10 cellular contexts compared by ENCODE assay signal in the genomic region with DNA sequence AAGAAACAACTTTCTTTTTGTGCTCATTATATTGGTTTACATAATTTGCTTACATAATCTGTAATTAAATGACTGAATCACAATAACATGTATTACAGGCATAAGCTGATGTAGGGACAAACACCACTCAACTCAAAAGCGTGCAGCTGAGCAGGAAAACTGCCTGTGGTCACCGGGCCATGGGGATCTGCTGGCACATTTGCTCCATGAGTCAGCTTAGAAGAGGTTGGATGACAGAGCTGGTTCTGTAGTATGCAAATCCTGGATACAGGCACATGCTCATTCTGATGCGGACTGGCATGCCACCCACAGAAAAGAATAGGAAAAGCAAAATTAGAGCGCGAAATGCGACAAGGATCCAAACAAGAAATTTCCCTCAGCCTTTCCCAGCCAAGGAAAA.
DNase-seq lines count a peak whose midpoint lies in the region; ATAC-seq, FAIRE-seq and TF ChIP-seq lines count a peak whose summit lies in the region.
"Had no signal": no experiment of that assay in that cellular context is flagged by ENCODE, and none has a peak within 500 bp of the region (broad histone marks: within the 10 kb centered on the region; RNA-seq: fewer than 3 reads in every experiment).

No MANE protein-coding gene starts in this region.

- POLR2A ChIA-PET in K562 (lab: Yijun Ruan, JAX) = no interaction called here
- POLR2A ChIA-PET in CD8-positive, alpha-beta memory T cell (lab: Charles Lee) = no interaction called here

- H3K79me2 ChIP-seq in K562 (ENCODE audit: control insufficient read depth, insufficient read depth, low read length) = no peaks in the 10 kb centered on the region

- TF ChIP-seq POLR2A in K562 (conservative IDR thresholded peaks at IDR 0.05) = no peak

- H3K9ac ChIP-seq in K562 (ENCODE audit: insufficient read depth in 1 of 2, low read depth in 2 of 2, low read length in 2 of 2) = no peak overlapping the region

- no peaks in the 10 kb centered on the region for H3K9me3 Mint-ChIP-seq in Calu3 (ENCODE audit: low read depth, unreplicated experiment)
- H3K9me3 Mint-ChIP-seq in CD8-positive, alpha-beta memory T cell = no peaks in the 10 kb centered on the region

- H3K9me1 ChIP-seq in K562 (ENCODE audit: control insufficient read depth, insufficient read depth, low read length) = no peaks in the 10 kb centered on the region

- H3K27me3 ChIP-seq in K562 (ENCODE audit: control insufficient read depth in 2 of 2, insufficient read depth in 2 of 2, low read length in 2 of 2) (no peaks in the 10 kb centered on the region), left lung (no peaks in the 10 kb centered on the region)
- H3K27me3 ChIP-seq in CD8-positive, alpha-beta memory T cell (ENCODE audit: insufficient read depth, low read length, poor library complexity, severe bottlenecking) = no peaks in the 10 kb centered on the region
- H3K27me3 ChIP-seq: heart right ventricle, uterus had no signal

- H3K27ac Mint-ChIP-seq in Calu3 (ENCODE audit: unreplicated experiment) = peak overlapping the region; percentile 52
- peak overlapping the region in 1 of 8 donors; percentile 63 for H3K27ac Mint-ChIP-seq in CD8-positive, alpha-beta memory T cell

- ATAC-seq in K562 (0 out of 3 replicates have a peak, but pooled peaks have one; percentile 23), left lung (peak; percentile 87), HG03521 (IDR thresholded peaks at IDR 0.05; ENCODE audit: unreplicated experiment) (no peak), GM18861 (IDR thresholded peaks at IDR 0.05; ENCODE audit: unreplicated experiment) (no peak)

- no peak overlapping the region for H3K4me2 ChIP-seq in K562 (ENCODE audit: insufficient read depth, low read length)

- in situ Hi-C loops in K562 (cut with MboI) = no loop called here

- H3K27me3 Mint-ChIP-seq in Calu3 (ENCODE audit: unreplicated experiment) = no peaks in the 10 kb centered on the region
- peaks cover 0 to 5% of the 10 kb centered on the region in 2 donors for H3K27me3 Mint-ChIP-seq in CD8-positive, alpha-beta memory T cell

- peaks cover 21% of the 10 kb centered on the region for H3K4me1 Mint-ChIP-seq in Calu3 (ENCODE audit: low read depth, unreplicated experiment)
- H3K4me1 Mint-ChIP-seq in CD8-positive, alpha-beta memory T cell = peaks cover 14 to 36% (median 22%) of the 10 kb centered on the region in 3 donors

- H3K27ac ChIP-seq in K562 (ENCODE audit: extremely low read depth, low read depth, low read length) (no peak overlapping the region), left lung (peak overlapping the region in 1 of 2 donors; percentile 37)
- no peak overlapping the region for H3K27ac ChIP-seq in CD8-positive, alpha-beta memory T cell (ENCODE audit: low read depth, low read length)
- H3K27ac ChIP-seq: heart right ventricle, uterus had no signal

- H4K20me1 ChIP-seq in K562 (replicated peaks; ENCODE audit: control insufficient read depth, insufficient read depth, low read length) = no peaks in the 10 kb centered on the region

- no peak for TF ChIP-seq RAD21 in K562 (CRISPR knock-in tag; conservative IDR thresholded peaks at IDR 0.05 in 1 of 2, IDR thresholded peaks at IDR 0.05 in 1 of 2)

- peak; percentile 64 for DNase-seq in Calu3
- peak; percentile 45 for DNase-seq in LoVo (ENCODE audit: low spot score)
- DNase-seq in K562 (ENCODE audit: extremely low read depth in 1 of 4, low spot score in 3 of 4) = no peak
- peak in 1 of 2 donors; percentile 65 for DNase-seq in left lung
- DNase-seq in activated CD4-positive, alpha-beta T cell treated with anti-CD3 and anti-CD28 coated beads, Interleukin-2, amount 50 U/mL, for 4 hours = no peak
- DNase-seq in CD8-positive, alpha-beta memory T cell = no peak

- peak overlapping the region; percentile 38; the same call in 1 of the 2 replicates for H2AFZ ChIP-seq in K562 (ENCODE audit: low read depth, low read length)

- 32% methylated on average over 3 of the region's 6 CpGs for WGBS in K562 (ENCODE audit: insufficient coverage, low coverage, missing lambda C conversion rate)

- H3K36me3 ChIP-seq in K562 (ENCODE audit: control insufficient read depth, insufficient read depth, low read length) (no peaks in the 10 kb centered on the region), left lung (no peaks in the 10 kb centered on the region)
- no peaks in the 10 kb centered on the region for H3K36me3 ChIP-seq in CD8-positive, alpha-beta memory T cell (ENCODE audit: insufficient read depth, low read length)
- H3K36me3 ChIP-seq: heart right ventricle, uterus had no signal

- TF ChIP-seq CTCF in Calu3 (IDR thresholded peaks at IDR 0.05; ENCODE audit: unreplicated experiment) (no peak), K562 (IDR thresholded peaks at IDR 0.05 in 2 of 3, conservative IDR thresholded peaks at IDR 0.05 in 1 of 3; ENCODE audit: insufficient read depth in 2 of 3, low read depth in 1 of 3, low read length in 3 of 3) (no peak), left lung (IDR thresholded peaks at IDR 0.05) (no peak)

- peak; percentile 74 for FAIRE-seq in K562 (lab: Jason Lieb, UNC)

- CTCF ChIA-PET in Calu3 (lab: Charles Lee) (interaction anchor here (1.3 to 1.4 kb wide), 2 partner anchors 20 to 71 kb away, joined by 3 to 4 read pairs; no protein-coding TSS in a partner anchor), K562 (lab: Yijun Ruan, JAX; ENCODE audit: low intra/inter-chr PET ratio) (no interaction called here)
- CTCF ChIA-PET in CD8-positive, alpha-beta memory T cell (lab: Charles Lee) = no interaction called here

- H3K4me3 ChIP-seq in K562 (no peak overlapping the region), left lung (no peak overlapping the region)
- no peak overlapping the region for H3K4me3 ChIP-seq in CD8-positive, alpha-beta memory T cell (ENCODE audit: low read length)
- H3K4me3 ChIP-seq: heart right ventricle, uterus had no signal

- intact Hi-C loops in Calu3 (cut with micrococcal nuclease; ENCODE audit: unreplicated experiment) = no loop called here
- intact Hi-C loops in K562 (cut with micrococcal nuclease) = no loop called here
- intact Hi-C loops in left lung (cut with DNase I) = no loop called here

- H3K4me3 Mint-ChIP-seq in Calu3 (ENCODE audit: low read depth, unreplicated experiment) = no peak overlapping the region
- H3K4me3 Mint-ChIP-seq in CD8-positive, alpha-beta memory T cell = no peak overlapping the region

- H3K4me1 ChIP-seq in K562 (replicated peaks in 1 of 2; ENCODE audit: control insufficient read depth in 2 of 2, insufficient read depth in 2 of 2, low read length in 2 of 2) (peaks cover 8 to 15% of the 10 kb centered on the region in 2 experiments; a peak in 4 of 5 replicates), left lung (no peaks in the 10 kb centered on the region)
- H3K4me1 ChIP-seq in CD8-positive, alpha-beta memory T cell (ENCODE audit: insufficient read depth, low read length) = peaks cover 8% of the 10 kb centered on the region
- H3K4me1 ChIP-seq: uterus had no signal

- H3K36me3 Mint-ChIP-seq in Calu3 (ENCODE audit: insufficient read depth, unreplicated experiment) = peaks cover 7% of the 10 kb centered on the region
- no peaks in the 10 kb centered on the region for H3K36me3 Mint-ChIP-seq in CD8-positive, alpha-beta memory T cell

- BruUV-seq in Calu3 (replicated peaks; lab: Mats Ljungman, UMichigan) (no TSS peak), K562 (replicated peaks; lab: Mats Ljungman, UMichigan) (no TSS peak)

- H3K9me3 ChIP-seq in K562 (replicated peaks; ENCODE audit: control insufficient read depth, insufficient read depth, low read depth, low read length) (no peaks in the 10 kb centered on the region), left lung (no peaks in the 10 kb centered on the region)
- no peaks in the 10 kb centered on the region for H3K9me3 ChIP-seq in CD8-positive, alpha-beta memory T cell (ENCODE audit: low read length)
- H3K9me3 ChIP-seq: heart right ventricle, uterus had no signal

- no peak for TF ChIP-seq EP300 in K562 (IDR thresholded peaks at IDR 0.05; ENCODE audit: low read length)

TF ChIP-seq in K562, 482 proteins besides CTCF, POLR2A, EP300 and RAD21 (continues in another document):
- TF ChIP-seq FOXJ3 (CRISPR knock-in tag; IDR thresholded peaks at IDR 0.05) (no peak), FOSL1 (tag; conservative IDR thresholded peaks at IDR 0.05) (peak; percentile 67), C11orf30 (IDR thresholded peaks at IDR 0.05; ENCODE audit: low read depth) (peak; percentile 48), NR2F6 (CRISPR knock-in tag; IDR thresholded peaks at IDR 0.05) (no peak), JUND (IDR thresholded peaks at IDR 0.05; ENCODE audit: borderline replicate concordance, low read depth, low read length) (peak; percentile 67; the same call in 1 of the 2 replicates), JUND (tag; IDR thresholded peaks at IDR 0.05; ENCODE audit: borderline replicate concordance, low read depth, low read length) (peak; percentile 37; the same call in 1 of the 3 replicates), CHD1 (IDR thresholded peaks at IDR 0.05; ENCODE audit: low read length) (no peak), GABPB1 (CRISPR knock-in tag; IDR thresholded peaks at IDR 0.05) (no peak), MAFK (IDR thresholded peaks at IDR 0.05; ENCODE audit: low read length) (peak; percentile 57; the same call in 1 of the 2 replicates), HNRNPK (IDR thresholded peaks at IDR 0.05; ENCODE audit: low read depth, low read length, poor library complexity, severe bottlenecking) (no peak)
- TF ChIP-seq, protein P1, sequence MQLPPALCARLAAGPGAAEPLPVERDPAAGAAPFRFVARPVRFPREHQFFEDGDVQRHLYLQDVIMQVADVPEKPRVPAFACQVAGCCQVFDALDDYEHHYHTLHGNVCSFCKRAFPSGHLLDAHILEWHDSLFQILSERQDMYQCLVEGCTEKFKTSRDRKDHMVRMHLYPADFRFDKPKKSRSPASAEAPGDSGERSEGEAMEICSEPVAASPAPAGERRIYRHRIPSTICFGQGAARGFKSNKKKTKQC (CRISPR knock-in tag; IDR thresholded peaks at IDR 0.05) = no peak
- TF ChIP-seq, protein P2, sequence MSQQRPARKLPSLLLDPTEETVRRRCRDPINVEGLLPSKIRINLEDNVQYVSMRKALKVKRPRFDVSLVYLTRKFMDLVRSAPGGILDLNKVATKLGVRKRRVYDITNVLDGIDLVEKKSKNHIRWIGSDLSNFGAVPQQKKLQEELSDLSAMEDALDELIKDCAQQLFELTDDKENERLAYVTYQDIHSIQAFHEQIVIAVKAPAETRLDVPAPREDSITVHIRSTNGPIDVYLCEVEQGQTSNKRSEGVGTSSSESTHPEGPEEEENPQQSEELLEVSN (IDR thresholded peaks at IDR 0.05; ENCODE audit: borderline replicate concordance in 1 of 2, extremely low read depth in 1 of 2, insufficient read depth in 1 of 2, insufficient read length in 1 of 2, low read depth in 1 of 2, low read length in 1 of 2, poor library complexity in 1 of 2, severe bottlenecking in 1 of 2) = peak in 1 of 2 experiments; percentile 15

Comparison
In these comparisons a context has a peak if more than half of its experiments do, and no peak if none do; other contexts are left out.
1. DNase-seq: peak in Calu3 (single experiment) and LoVo (single experiment); none in K562 (0 of 4), activated CD4-positive, alpha-beta T cell treated with anti-CD3 and anti-CD28 coated beads, Interleukin-2, amount 50 U/mL, for 4 hours (0 of 2) and CD8-positive, alpha-beta memory T cell (0 of 5).
2. ATAC-seq: peak in K562 (single experiment) and left lung (single experiment); none in HG03521 (single experiment) and GM18861 (single experiment).